Comparison of ENCODE assay signal across 9 cellular contexts in genomic region chr16:2428787-2429036, GRCh38. TPM values are rescaled to one million over a fixed set of nuclear protein-coding genes. Genes with fewer than 3 reads are reported as not detected.
A peak's percentile ranks its signal among the peaks of the same experiment; 100 is the strongest.
DNase-seq lines count a peak whose midpoint lies in the region; ATAC-seq and TF ChIP-seq lines count a peak whose summit lies in the region.
"Had no signal": no experiment of that assay in that cellular context is flagged by ENCODE, and none has a peak within 500 bp of the region (broad histone marks: within the 10 kb centered on the region; RNA-seq: fewer than 3 reads in every experiment).

No MANE protein-coding gene starts in this region.

- H3K4me3 ChIP-seq in PC-9 (peak overlapping the region; percentile 99), fibroblast of lung (replicated peaks in 1 of 4; ENCODE audit: control extremely low read depth in 1 of 4, insufficient read depth in 1 of 4, low read depth in 3 of 4, low read length in 4 of 4) (peak overlapping the region; percentile 52 to 77 (median 68))

- POLR2A ChIA-PET in PC-9 (lab: Charles Lee; ENCODE audit: unreplicated experiment) = no interaction called here

- H3K9me3 Mint-ChIP-seq in progenitor cell of endocrine pancreas (ENCODE audit: low read depth) = no peaks in the 10 kb centered on the region

- H3K27me3 ChIP-seq in PC-9 (ENCODE audit: insufficient read depth, low read depth) = no peaks in the 10 kb centered on the region
- no peaks in the 10 kb centered on the region for H3K27me3 ChIP-seq in fibroblast of lung (ENCODE audit: control insufficient read depth, insufficient read depth, low read length)

- H3K9me3 ChIP-seq in PC-9 (ENCODE audit: insufficient read depth, low read depth) = no peaks in the 10 kb centered on the region
- H3K9me3 ChIP-seq in fibroblast of lung (ENCODE audit: control insufficient read depth, insufficient read depth, low read depth, low read length) = no peaks in the 10 kb centered on the region

- peak overlapping the region; percentile 85 for H3K9ac ChIP-seq in fibroblast of lung (ENCODE audit: insufficient read depth, low read length)

- H3K27me3 Mint-ChIP-seq in progenitor cell of endocrine pancreas = peaks cover 17% of the 10 kb centered on the region

- no TSS peak for BruUV-seq in PC-9 (replicated peaks; lab: Mats Ljungman, UMichigan)

- H3K4me3 Mint-ChIP-seq in progenitor cell of endocrine pancreas (ENCODE audit: low read depth) = peak overlapping the region; percentile 66

- H3K36me3 Mint-ChIP-seq in progenitor cell of endocrine pancreas (ENCODE audit: insufficient read depth) = peaks cover 5% of the 10 kb centered on the region

- H4K20me1 ChIP-seq in PC-9 (ENCODE audit: insufficient read depth) (no peaks in the 10 kb centered on the region; the same call in 1 of the 2 replicates), fibroblast of lung (ENCODE audit: control insufficient read depth, extremely low read depth, insufficient read depth, low read length) (no peaks in the 10 kb centered on the region)

- DNase-seq in PC-9 (no peak), fibroblast of lung (ENCODE audit: low read depth in 2 of 2) (no peak), progenitor cell of endocrine pancreas (ENCODE audit: low spot score, unreplicated experiment) (no peak), UCSD-AML1 (lab: John Stamatoyannopoulos, UW; ENCODE audit: unreplicated experiment) (no peak), SW480 (ENCODE audit: low spot score) (no peak)

- H2AFZ ChIP-seq in PC-9 = peak overlapping the region; percentile 90
- H2AFZ ChIP-seq in fibroblast of lung (ENCODE audit: low read length) = peak overlapping the region; percentile 86

- H3K27ac ChIP-seq in PC-9 (no peak overlapping the region), fibroblast of lung (ENCODE audit: insufficient read depth, low read length) (peak overlapping the region; percentile 90)

- CTCF ChIA-PET in PC-9 (lab: Charles Lee) = interaction anchor here (0.7 kb wide), 1 partner anchor 80 kb away, joined by 5 read pairs; no protein-coding TSS in a partner anchor

- ATAC-seq in GM18499 (IDR thresholded peaks at IDR 0.05; ENCODE audit: insufficient read depth, unreplicated experiment) = peak; percentile 11
- ATAC-seq in HG03469 (IDR thresholded peaks at IDR 0.05; ENCODE audit: unreplicated experiment) = no peak
- ATAC-seq in GM19035 (IDR thresholded peaks at IDR 0.05; ENCODE audit: unreplicated experiment) = no peak

- H3K9me2 ChIP-seq in PC-9 (ENCODE audit: insufficient read depth) = no peaks in the 10 kb centered on the region

- peak overlapping the region; percentile 88 for H3K27ac Mint-ChIP-seq in progenitor cell of endocrine pancreas

- H3K36me3 ChIP-seq in PC-9 (ENCODE audit: low read depth) (no peaks in the 10 kb centered on the region; the same call in 1 of the 2 replicates), fibroblast of lung (ENCODE audit: control insufficient read depth, insufficient read depth, low read length) (peaks cover 10% of the 10 kb centered on the region)

- intact Hi-C loops in PC-9 (cut with micrococcal nuclease; ENCODE audit: unreplicated experiment) = loop anchor here (2.0 to 5.0 kb wide), 3 partner anchors 74 to 160 kb away; partner anchors contain the start of genes ABCA3 and RNPS1

- H3F3A ChIP-seq in PC-9 (ENCODE audit: insufficient read depth, low read depth) = peaks cover 20% of the 10 kb centered on the region; the same call in 1 of the 2 replicates

- TF ChIP-seq CTCF in PC-9 (conservative IDR thresholded peaks at IDR 0.05) = peak; percentile 27; the same call in 1 of the 2 replicates
- no peak for TF ChIP-seq CTCF in fibroblast of lung (conservative IDR thresholded peaks at IDR 0.05 in 1 of 2, IDR thresholded peaks at IDR 0.05 in 1 of 2; ENCODE audit: low read depth in 1 of 2, low read length in 2 of 2)
- TF ChIP-seq CTCF in progenitor cell of endocrine pancreas (IDR thresholded peaks at IDR 0.05; ENCODE audit: unreplicated experiment) = peak; percentile 26

- H3K79me2 ChIP-seq in PC-9 (ENCODE audit: low read depth) (peaks cover 40% of the 10 kb centered on the region), fibroblast of lung (ENCODE audit: control insufficient read depth, insufficient read depth, low read length) (peaks cover 32% of the 10 kb centered on the region)

- H3K4me2 ChIP-seq in PC-9 (peak overlapping the region; percentile 82), fibroblast of lung (ENCODE audit: extremely low read depth, insufficient read depth, low read length) (peak overlapping the region; percentile 90)

- H3K4me1 ChIP-seq in PC-9 (replicated peaks; ENCODE audit: insufficient read depth) = peaks cover 40% of the 10 kb centered on the region
- H3K4me1 ChIP-seq in fibroblast of lung (ENCODE audit: control insufficient read depth, extremely low read depth, insufficient read depth, low read length) = peaks cover 7% of the 10 kb centered on the region

- peaks cover 11% of the 10 kb centered on the region for H3K4me1 Mint-ChIP-seq in progenitor cell of endocrine pancreas (ENCODE audit: low read depth)

RNA-seq across cellular contexts. Expression of gene CCNF, which starts 0.5 kb away (rescaled TPM):
- 53.4 and 69.0 TPM in 2 replicates for total RNA-seq in PC-9 (2021)
- 3.6 and 7.3 TPM in 2 replicates for total RNA-seq in fibroblast of lung
- polyA plus RNA-seq in fibroblast of lung = 3.8 and 11.8 TPM in 2 replicates
- 4.6 and 13.0 TPM in 2 replicates for polyA plus RNA-seq in fibroblast of lung (2012)
- 23.7 and 68.8 TPM in 2 replicates for polyA minus RNA-seq in fibroblast of lung (ENCODE audit: low replicate concordance)
- 26.5 and 27.8 TPM in 2 replicates for total RNA-seq in progenitor cell of endocrine pancreas

RNA-seq across cellular contexts. Expression of gene TEDC2, which starts 31.2 kb away (rescaled TPM):
- total RNA-seq in PC-9 (2021) = 26.3 and 28.0 TPM in 2 replicates
- 1.0 and 1.7 TPM in 2 replicates for total RNA-seq in fibroblast of lung
- 1.2 and 2.7 TPM in 2 replicates for polyA plus RNA-seq in fibroblast of lung
- 1.8 and 7.0 TPM in 2 replicates for polyA plus RNA-seq in fibroblast of lung (2012)
- 0.59 and 4.3 TPM in 2 replicates for polyA minus RNA-seq in fibroblast of lung (ENCODE audit: low replicate concordance)
- 27.4 and 32.2 TPM in 2 replicates for total RNA-seq in progenitor cell of endocrine pancreas

RNA-seq across cellular contexts. Expression of gene NTN3, which starts 42.4 kb away (rescaled TPM):
- 0.87 and 0.90 TPM in 2 replicates for total RNA-seq in PC-9 (2021)
- total RNA-seq in fibroblast of lung = 1.3 and 2.1 TPM in 2 replicates
- polyA plus RNA-seq in fibroblast of lung = 0.08 TPM in 2 replicates
- polyA plus RNA-seq in fibroblast of lung (2012) = 0.10 and 0.33 TPM in 2 replicates
- 0.22 and 0.35 TPM in 2 replicates for polyA minus RNA-seq in fibroblast of lung (ENCODE audit: low replicate concordance)
- total RNA-seq in progenitor cell of endocrine pancreas = 2.4 and 2.5 TPM in 2 replicates
- total RNA-seq: SK-MEL-5 had no signal

RNA-seq across cellular contexts. Expression of gene TBC1D24, which starts 46.2 kb away (rescaled TPM):
- 30.0 and 34.2 TPM in 2 replicates for total RNA-seq in PC-9 (2021)
- 8.5 and 10.9 TPM in 2 replicates for total RNA-seq in fibroblast of lung
- polyA plus RNA-seq in fibroblast of lung = 6.3 and 6.7 TPM in 2 replicates
- polyA plus RNA-seq in fibroblast of lung (2012) = 7.5 and 8.3 TPM in 2 replicates
- 14.7 and 21.0 TPM in 2 replicates for polyA minus RNA-seq in fibroblast of lung (ENCODE audit: low replicate concordance)
- 23.3 and 23.8 TPM in 2 replicates for total RNA-seq in progenitor cell of endocrine pancreas

Comparison
In these comparisons a context has a peak if more than half of its experiments do, and no peak if none do; other contexts are left out.
1. CTCF ChIP-seq: peak in PC-9 (single experiment) and progenitor cell of endocrine pancreas (single experiment); none in fibroblast of lung (0 of 2).
2. RNA of gene TEDC2, which starts 31.2 kb away (total RNA-seq): 27.4 to 32.2 TPM in progenitor cell of endocrine pancreas and 26.3 to 28.0 TPM in PC-9; 1.0 to 1.7 TPM in fibroblast of lung; every median in the first group is over 10 times any median in the second.